ENCODE assay signal across 1 cellular context in the genomic region with DNA sequence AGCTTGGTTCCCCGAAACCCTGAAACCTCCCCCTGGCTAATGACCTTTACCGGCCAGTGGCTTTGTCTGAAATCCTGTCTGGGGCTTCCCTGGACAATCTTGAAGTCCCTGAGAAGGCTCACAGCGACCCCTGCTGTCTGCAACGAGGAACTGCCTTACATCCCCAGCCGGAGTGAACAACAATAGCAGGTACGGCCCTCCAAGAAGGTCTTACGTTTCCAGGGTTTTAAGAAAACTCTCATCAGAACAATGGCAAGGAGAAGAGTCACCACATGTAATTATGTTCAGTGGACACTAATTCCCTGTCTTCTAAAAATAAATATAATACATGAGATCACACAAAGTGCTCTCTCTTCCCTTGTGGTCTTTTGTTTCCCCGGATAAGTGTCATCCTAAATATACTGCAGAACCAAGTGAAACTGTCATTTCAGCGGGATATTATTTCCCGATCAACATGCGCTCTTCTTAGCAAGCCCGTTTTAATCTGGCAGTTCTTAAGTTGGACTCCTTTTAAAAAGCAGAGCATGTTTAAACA.
TF ChIP-seq lines count a peak whose summit lies in the region.

No MANE protein-coding gene starts in this region.

TF ChIP-seq in HEK293, 187 proteins besides CTCF, POLR2A, EP300 and RAD21 (continued from another document):
- TF ChIP-seq, protein P1, sequence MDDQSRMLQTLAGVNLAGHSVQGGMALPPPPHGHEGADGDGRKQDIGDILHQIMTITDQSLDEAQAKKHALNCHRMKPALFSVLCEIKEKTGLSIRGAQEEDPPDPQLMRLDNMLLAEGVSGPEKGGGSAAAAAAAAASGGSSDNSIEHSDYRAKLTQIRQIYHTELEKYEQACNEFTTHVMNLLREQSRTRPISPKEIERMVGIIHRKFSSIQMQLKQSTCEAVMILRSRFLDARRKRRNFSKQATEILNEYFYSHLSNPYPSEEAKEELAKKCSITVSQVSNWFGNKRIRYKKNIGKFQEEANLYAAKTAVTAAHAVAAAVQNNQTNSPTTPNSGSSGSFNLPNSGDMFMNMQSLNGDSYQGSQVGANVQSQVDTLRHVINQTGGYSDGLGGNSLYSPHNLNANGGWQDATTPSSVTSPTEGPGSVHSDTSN (CRISPR knock-in tag; IDR thresholded peaks at IDR 0.05): no peak
- TF ChIP-seq PRDM1 (tag by site-specific recombination; IDR thresholded peaks at IDR 0.05): no peak
